16 cellular contexts compared by ENCODE assay signal in the genomic region with DNA sequence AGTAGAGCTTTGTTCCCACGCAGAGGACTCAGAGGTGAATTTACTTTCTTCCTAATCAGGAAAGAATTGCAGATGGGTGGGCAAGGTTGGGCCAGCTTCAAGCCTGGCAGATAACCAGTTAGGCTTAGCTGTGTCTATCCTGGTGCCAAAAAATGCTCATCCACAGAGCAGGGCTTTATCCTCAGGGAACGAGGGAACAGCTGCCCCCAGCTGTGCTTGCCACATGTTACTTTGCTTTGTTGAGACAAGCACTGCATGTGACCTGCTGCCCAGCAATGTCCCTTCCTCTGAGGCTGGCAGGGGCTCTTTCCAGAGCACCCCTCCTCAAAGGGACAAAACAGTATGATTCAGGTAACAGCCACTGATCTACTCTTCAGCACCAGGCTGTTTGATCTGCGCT.
DNase-seq lines count a peak whose midpoint lies in the region; ATAC-seq and TF ChIP-seq lines count a peak whose summit lies in the region.
"Had no signal": no experiment of that assay in that cellular context is flagged by ENCODE, and none has a peak within 500 bp of the region (broad histone marks: within the 10 kb centered on the region; RNA-seq: fewer than 3 reads in every experiment).

No MANE protein-coding gene starts in this region.

- no peak for TF ChIP-seq POLR2A in esophagus muscularis mucosa (IDR thresholded peaks at IDR 0.05; ENCODE audit: low read depth)

- peaks cover 25% of the 10 kb centered on the region for H3F3A ChIP-seq in SK-N-SH (replicated peaks; ENCODE audit: insufficient read depth)

- no peak for ATAC-seq in SK-N-SH treated with all-trans-retinoic acid at 6 μM for 48 hours
- no peak for ATAC-seq in activated CD8-positive, alpha-beta memory T cell treated with anti-CD3 and anti-CD28 coated beads, Interleukin-2, amount 10 ng/mL, durations not matched to agents 7 days and 5 days
- ATAC-seq: HepG2 had no signal

- H3K27ac Mint-ChIP-seq in activated CD8-positive, alpha-beta memory T cell treated with anti-CD3 and anti-CD28 coated beads, Interleukin-2, amount 10 ng/mL, durations not matched to agents 7 days and 5 days, result no peak overlapping the region
- H3K27ac Mint-ChIP-seq: H9, type B pancreatic cell had no signal

- TF ChIP-seq EP300 in SK-N-SH (IDR thresholded peaks at IDR 0.05; ENCODE audit: borderline replicate concordance in 1 of 2, low read depth in 1 of 2, low read length in 1 of 2) (no peak), esophagus muscularis mucosa (IDR thresholded peaks at IDR 0.05) (peak; percentile 6)

- no peak overlapping the region for H3K4me3 Mint-ChIP-seq in activated CD8-positive, alpha-beta memory T cell treated with anti-CD3 and anti-CD28 coated beads, Interleukin-2, amount 10 ng/mL, durations not matched to agents 7 days and 5 days
- H3K4me3 Mint-ChIP-seq: H9, type B pancreatic cell had no signal

- no peaks in the 10 kb centered on the region for H3K9me3 Mint-ChIP-seq in activated CD8-positive, alpha-beta memory T cell treated with anti-CD3 and anti-CD28 coated beads, Interleukin-2, amount 10 ng/mL, durations not matched to agents 7 days and 5 days (ENCODE audit: low read depth)
- H3K9me3 Mint-ChIP-seq: H9 had no signal

- H2AFZ ChIP-seq in SK-N-SH (ENCODE audit: low read depth), result no peak overlapping the region

- H3K4me1 Mint-ChIP-seq in activated CD8-positive, alpha-beta memory T cell treated with anti-CD3 and anti-CD28 coated beads, Interleukin-2, amount 10 ng/mL, durations not matched to agents 7 days and 5 days, result no peaks in the 10 kb centered on the region

- no peaks in the 10 kb centered on the region for H3K27me3 ChIP-seq in SK-N-SH (ENCODE audit: insufficient read depth)
- no peaks in the 10 kb centered on the region for H3K27me3 ChIP-seq in esophagus muscularis mucosa
- H3K27me3 ChIP-seq in mucosa of rectum (ENCODE audit: control insufficient read depth in 2 of 2, insufficient read depth in 2 of 2, low read length in 2 of 2), result no peaks in the 10 kb centered on the region
- H3K27me3 ChIP-seq: cardiac muscle cell had no signal

- DNase-seq in SK-N-SH (peak; percentile 37), esophagus muscularis mucosa (ENCODE audit: extremely low spot score) (no peak), ureter (ENCODE audit: low spot score) (peak; percentile 56), HT-29 (ENCODE audit: low spot score) (no peak), DMS79 treated with DMSO at 0.1 percent for 48 hours (lab: John Stamatoyannopoulos, UW) (no peak)
- DNase-seq in activated CD8-positive, alpha-beta memory T cell treated with anti-CD3 and anti-CD28 coated beads, Interleukin-2, amount 10 ng/mL, durations not matched to agents 7 days and 5 days, result no peak
- DNase-seq: activated CD4-positive, alpha-beta T cell treated with anti-CD3 and anti-CD28 coated beads, Interleukin-2, amount 50 U/mL, for 1 hour; activated effector memory CD4-positive, alpha-beta T cell treated with anti-CD3 and anti-CD28 coated beads, Interleukin-2, amount 50 U/mL, for 16 hours; Calu3; H9; NCI-H1417 treated with DMSO at 0.1 percent for 48 hours had no signal

- no peaks in the 10 kb centered on the region for H3K27me3 Mint-ChIP-seq in activated CD8-positive, alpha-beta memory T cell treated with anti-CD3 and anti-CD28 coated beads, Interleukin-2, amount 10 ng/mL, durations not matched to agents 7 days and 5 days

- H3K4me3 ChIP-seq in SK-N-SH (ENCODE audit: low read depth in 2 of 2, low read length in 1 of 2) (no peak overlapping the region), esophagus muscularis mucosa (no peak overlapping the region), mucosa of rectum (ENCODE audit: low read length in 2 of 2) (no peak overlapping the region)
- H3K4me3 ChIP-seq: cardiac muscle cell had no signal

- H3K27ac ChIP-seq in SK-N-SH (ENCODE audit: low read depth in 2 of 2, low read length in 1 of 2) (peak overlapping the region; percentile 96), esophagus muscularis mucosa (replicated peaks in 1 of 4) (peak overlapping the region; percentile 71 to 90 (median 80)), mucosa of rectum (ENCODE audit: low read depth in 2 of 2, low read length in 2 of 2) (peak overlapping the region; percentile 7 to 64)
- H3K27ac ChIP-seq: cardiac muscle cell had no signal

- 88% methylated on average over 2 of the region's 3 CpGs for WGBS in SK-N-SH (ENCODE audit: low lambda C conversion rate)
- 70% methylated on average over 2 of the region's 3 CpGs for WGBS in esophagus muscularis mucosa

- no peaks in the 10 kb centered on the region for H3K9me3 ChIP-seq in SK-N-SH
- no peaks in the 10 kb centered on the region for H3K9me3 ChIP-seq in esophagus muscularis mucosa
- no peaks in the 10 kb centered on the region for H3K9me3 ChIP-seq in mucosa of rectum (ENCODE audit: control insufficient read depth in 2 of 2, low read length in 2 of 2)

- POLR2A ChIA-PET in SK-N-SH (lab: Yijun Ruan, JAX), result no interaction called here

- H3K79me2 ChIP-seq in SK-N-SH (ENCODE audit: insufficient read depth), result no peaks in the 10 kb centered on the region

- no peak overlapping the region for H3K4me2 ChIP-seq in SK-N-SH

- TF ChIP-seq RAD21 in SK-N-SH (IDR thresholded peaks at IDR 0.05; ENCODE audit: low read length), result no peak

- H3K36me3 ChIP-seq in SK-N-SH (replicated peaks in 1 of 2; ENCODE audit: control insufficient read depth in 1 of 2, insufficient read depth in 2 of 2, low read length in 1 of 2) (no peaks in the 10 kb centered on the region), esophagus muscularis mucosa (no peaks in the 10 kb centered on the region), mucosa of rectum (ENCODE audit: control insufficient read depth in 2 of 2, insufficient read depth in 2 of 2, low read length in 2 of 2) (no peaks in the 10 kb centered on the region)
- H3K36me3 ChIP-seq: cardiac muscle cell had no signal

- H3K9ac ChIP-seq in SK-N-SH (peak overlapping the region; percentile 60; the same call in 1 of the 2 replicates), mucosa of rectum (ENCODE audit: low read depth in 1 of 2, low read length in 2 of 2) (no peak overlapping the region)

- peaks cover 21 to 44% of the 10 kb centered on the region in 2 experiments for H3K4me1 ChIP-seq in SK-N-SH (ENCODE audit: control insufficient read depth in 1 of 2, insufficient read depth in 2 of 2, low read depth in 1 of 2, low read length in 1 of 2)
- peaks cover 6 to 69% (median 64%) of the 10 kb centered on the region in 4 donors for H3K4me1 ChIP-seq in esophagus muscularis mucosa
- H3K4me1 ChIP-seq in mucosa of rectum (ENCODE audit: control insufficient read depth in 2 of 2, insufficient read depth in 2 of 2, low read length in 2 of 2), result peaks cover 0 to 4% of the 10 kb centered on the region in 2 donors

- CTCF ChIA-PET in SK-N-SH (lab: Yijun Ruan, JAX), result interaction anchor here (1.2 kb wide), 1 partner anchor 116 kb away, joined by 4 read pairs; no protein-coding TSS in a partner anchor
- CTCF ChIA-PET in activated CD8-positive, alpha-beta memory T cell treated with anti-CD3 and anti-CD28 coated beads, Interleukin-2, amount 10 ng/mL, durations not matched to agents 7 days and 5 days (lab: Charles Lee), result no interaction called here

- TF ChIP-seq CTCF in SK-N-SH (IDR thresholded peaks at IDR 0.05) (no peak), esophagus muscularis mucosa (IDR thresholded peaks at IDR 0.05) (no peak)

- intact Hi-C loops in esophagus muscularis mucosa (cut with DNase I), result loop anchor here (5.0 to 10.0 kb wide), 2 partner anchors 255 to 343 kb away; no protein-coding TSS in a partner anchor

- no peaks in the 10 kb centered on the region for H3K36me3 Mint-ChIP-seq in activated CD8-positive, alpha-beta memory T cell treated with anti-CD3 and anti-CD28 coated beads, Interleukin-2, amount 10 ng/mL, durations not matched to agents 7 days and 5 days
- H3K36me3 Mint-ChIP-seq: type B pancreatic cell had no signal

- H4K20me1 ChIP-seq in SK-N-SH (ENCODE audit: insufficient read depth), result no peaks in the 10 kb centered on the region

- no peaks in the 10 kb centered on the region for H3K9me2 ChIP-seq in SK-N-SH

TF ChIP-seq in SK-N-SH, 30 proteins besides CTCF, POLR2A, EP300 and RAD21 (continues in another document):
- TF ChIP-seq, protein P1, sequence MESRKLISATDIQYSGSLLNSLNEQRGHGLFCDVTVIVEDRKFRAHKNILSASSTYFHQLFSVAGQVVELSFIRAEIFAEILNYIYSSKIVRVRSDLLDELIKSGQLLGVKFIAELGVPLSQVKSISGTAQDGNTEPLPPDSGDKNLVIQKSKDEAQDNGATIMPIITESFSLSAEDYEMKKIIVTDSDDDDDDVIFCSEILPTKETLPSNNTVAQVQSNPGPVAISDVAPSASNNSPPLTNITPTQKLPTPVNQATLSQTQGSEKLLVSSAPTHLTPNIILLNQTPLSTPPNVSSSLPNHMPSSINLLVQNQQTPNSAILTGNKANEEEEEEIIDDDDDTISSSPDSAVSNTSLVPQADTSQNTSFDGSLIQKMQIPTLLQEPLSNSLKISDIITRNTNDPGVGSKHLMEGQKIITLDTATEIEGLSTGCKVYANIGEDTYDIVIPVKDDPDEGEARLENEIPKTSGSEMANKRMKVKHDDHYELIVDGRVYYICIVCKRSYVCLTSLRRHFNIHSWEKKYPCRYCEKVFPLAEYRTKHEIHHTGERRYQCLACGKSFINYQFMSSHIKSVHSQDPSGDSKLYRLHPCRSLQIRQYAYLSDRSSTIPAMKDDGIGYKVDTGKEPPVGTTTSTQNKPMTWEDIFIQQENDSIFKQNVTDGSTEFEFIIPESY (IDR thresholded peaks at IDR 0.05; ENCODE audit: borderline replicate concordance, low read depth), result no peak
- no peak for TF ChIP-seq FOSL2 (IDR thresholded peaks at IDR 0.05; ENCODE audit: borderline replicate concordance, low read depth)
- no peak for TF ChIP-seq MXI1 (IDR thresholded peaks at IDR 0.05; ENCODE audit: low read depth, low read length)

TF ChIP-seq in SK-N-SH treated with all-trans-retinoic acid at 6 μM for 48 hours, 23 proteins besides CTCF, POLR2A, EP300 and RAD21 (continues in another document):
- TF ChIP-seq ISL1 (CRISPR knock-in tag; IDR thresholded peaks at IDR 0.05) (no peak), ZNF565 (CRISPR knock-in tag; conservative IDR thresholded peaks at IDR 0.05; ENCODE audit: low read depth) (no peak), TOX (CRISPR knock-in tag; IDR thresholded peaks at IDR 0.05; ENCODE audit: borderline replicate concordance) (no peak)

Comparison
In these comparisons a context has a peak if more than half of its experiments do, and no peak if none do; other contexts are left out.
1. DNase-seq: peak in SK-N-SH (single experiment) and ureter (single experiment); none in esophagus muscularis mucosa (single experiment), activated CD8-positive, alpha-beta memory T cell treated with anti-CD3 and anti-CD28 coated beads, Interleukin-2, amount 10 ng/mL, durations not matched to agents 7 days and 5 days (single experiment), HT-29 (single experiment) and DMS79 treated with DMSO at 0.1 percent for 48 hours (single experiment).
2. H3K27ac ChIP-seq: peak in every context shown above with its lines; median percentile 96 in SK-N-SH; 80 in esophagus muscularis mucosa; 36 in mucosa of rectum.